Comparison of ENCODE assay signal across 16 cellular contexts in the genomic region with DNA sequence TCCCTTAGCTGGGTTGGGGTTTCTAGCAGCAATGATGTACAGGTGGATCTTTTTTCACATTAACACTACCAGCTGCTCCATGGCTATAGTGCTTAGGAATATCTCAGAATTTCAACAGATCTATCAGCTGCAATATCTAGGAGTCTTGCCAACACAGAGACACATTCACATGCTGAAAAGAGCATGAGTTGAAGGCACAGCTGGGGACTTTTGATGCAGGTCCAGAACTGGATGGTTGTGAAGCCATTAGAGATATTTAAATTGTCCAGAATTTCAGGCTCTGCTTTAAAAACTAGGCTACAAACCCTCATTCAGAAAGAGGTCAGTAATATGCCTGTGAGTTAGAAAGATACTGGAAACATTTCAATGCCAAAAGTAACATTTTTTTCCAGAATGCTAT.
DNase-seq lines count a peak whose midpoint lies in the region; ATAC-seq, FAIRE-seq and TF ChIP-seq lines count a peak whose summit lies in the region.
"Had no signal": no experiment of that assay in that cellular context is flagged by ENCODE, and none has a peak within 500 bp of the region (broad histone marks: within the 10 kb centered on the region; RNA-seq: fewer than 3 reads in every experiment).

No MANE protein-coding gene starts in this region.

- H3K27ac ChIP-seq in Karpas-422 (ENCODE audit: low read length): no peak overlapping the region
- H3K27ac ChIP-seq: VCaP had no signal

- H3K4me2 ChIP-seq in Karpas-422 (ENCODE audit: low read depth, low read length, poor library complexity, severe bottlenecking): no peak overlapping the region
- H3K4me2 ChIP-seq: smooth muscle cell had no signal

- no peaks in the 10 kb centered on the region for H3K79me2 ChIP-seq in Karpas-422 (ENCODE audit: low read length)

- no peak for TF ChIP-seq POLR2A in H54 (IDR thresholded peaks at IDR 0.05; ENCODE audit: low read depth, low read length)

- ATAC-seq in stimulated activated memory B cell treated with anti-CD40 and anti-IgM and Interleukin-4, amounts not matched to agents 10 μg/mL and 1 μg/mL and 100 μg/mL, for 72 hours: no peak
- ATAC-seq: effector memory CD8-positive, alpha-beta T cell had no signal

- no peaks in the 10 kb centered on the region for H3K4me1 Mint-ChIP-seq in activated T-helper 2 cell treated with anti-CD3 and anti-CD28 coated beads, Interferon-gamma antibody, Interleukin-2, Interleukin-4, amounts not matched to agents 10 μg/mL and 5 μg/mL and 100 μg/mL, durations not matched to agents 14 hours and 24 hours and 36 hours (ENCODE audit: low read depth)
- H3K4me1 Mint-ChIP-seq in stimulated activated memory B cell treated with anti-CD40 and anti-IgM and Interleukin-4, amounts not matched to agents 10 μg/mL and 1 μg/mL and 100 μg/mL, for 72 hours: no peaks in the 10 kb centered on the region

- H3K4me3 Mint-ChIP-seq in activated T-helper 2 cell treated with anti-CD3 and anti-CD28 coated beads, Interferon-gamma antibody, Interleukin-2, Interleukin-4, amounts not matched to agents 10 μg/mL and 5 μg/mL and 100 μg/mL, durations not matched to agents 14 hours and 24 hours and 36 hours (ENCODE audit: low read depth): no peak overlapping the region
- H3K4me3 Mint-ChIP-seq in stimulated activated memory B cell treated with anti-CD40 and anti-IgM and Interleukin-4, amounts not matched to agents 10 μg/mL and 1 μg/mL and 100 μg/mL, for 72 hours: no peak overlapping the region
- H3K4me3 Mint-ChIP-seq: brain; effector memory CD8-positive, alpha-beta T cell; stimulated activated naive CD8-positive, alpha-beta T cell treated with anti-CD3 and anti-CD28 coated beads, Interleukin-15, Interleukin-2, amounts not matched to agents 100 ng/mL and 50 ng/mL, for 24 hours had no signal

- CTCF ChIA-PET in AG04449 (lab: Yijun Ruan, JAX): interaction anchor here (1.5 kb wide), 2 partner anchors 11 to 59 kb away, joined by 3 to 4 read pairs; no protein-coding TSS in a partner anchor

- H4K20me1 ChIP-seq in Karpas-422 (ENCODE audit: insufficient read depth, low read depth, low read length): no peaks in the 10 kb centered on the region

- H3K4me1 ChIP-seq in adipocyte (ENCODE audit: control insufficient read depth, insufficient read depth, low read length) (peaks cover 25% of the 10 kb centered on the region), Karpas-422 (ENCODE audit: low read length) (no peaks in the 10 kb centered on the region)

- TF ChIP-seq CTCF in AG04449 (IDR thresholded peaks at IDR 0.05; ENCODE audit: insufficient read depth, low read length, missing control alignments): no peak
- TF ChIP-seq CTCF in foreskin fibroblast (IDR thresholded peaks at IDR 0.05; ENCODE audit: low read depth, low read length): no peak

- POLR2A ChIA-PET in AG04449 (lab: Yijun Ruan, JAX): interaction anchor here (1.0 kb wide), 1 partner anchor 17 kb away, joined by 3 read pairs; no protein-coding TSS in a partner anchor

- peak; percentile 90 for FAIRE-seq in H54 (lab: Jason Lieb, UNC)

- no peaks in the 10 kb centered on the region for H3K27me3 Mint-ChIP-seq in activated T-helper 2 cell treated with anti-CD3 and anti-CD28 coated beads, Interferon-gamma antibody, Interleukin-2, Interleukin-4, amounts not matched to agents 10 μg/mL and 5 μg/mL and 100 μg/mL, durations not matched to agents 14 hours and 24 hours and 36 hours (ENCODE audit: low read depth)
- H3K27me3 Mint-ChIP-seq in stimulated activated memory B cell treated with anti-CD40 and anti-IgM and Interleukin-4, amounts not matched to agents 10 μg/mL and 1 μg/mL and 100 μg/mL, for 72 hours: no peaks in the 10 kb centered on the region
- H3K27me3 Mint-ChIP-seq: brain; effector memory CD8-positive, alpha-beta T cell; stimulated activated naive CD8-positive, alpha-beta T cell treated with anti-CD3 and anti-CD28 coated beads, Interleukin-15, Interleukin-2, amounts not matched to agents 100 ng/mL and 50 ng/mL, for 24 hours had no signal

- H3K27me3 ChIP-seq in adipocyte (replicated peaks; ENCODE audit: control insufficient read depth, insufficient read depth, low read length) (no peaks in the 10 kb centered on the region), Karpas-422 (ENCODE audit: low read length) (no peaks in the 10 kb centered on the region)

- no peak overlapping the region for H2AFZ ChIP-seq in Karpas-422 (ENCODE audit: low read length)

- peaks cover 19% of the 10 kb centered on the region for H3K36me3 ChIP-seq in adipocyte (ENCODE audit: control insufficient read depth, insufficient read depth, low read length, severe bottlenecking)
- no peaks in the 10 kb centered on the region for H3K36me3 ChIP-seq in Karpas-422 (ENCODE audit: insufficient read depth, low read length)

- H3K27ac Mint-ChIP-seq in activated T-helper 2 cell treated with anti-CD3 and anti-CD28 coated beads, Interferon-gamma antibody, Interleukin-2, Interleukin-4, amounts not matched to agents 10 μg/mL and 5 μg/mL and 100 μg/mL, durations not matched to agents 14 hours and 24 hours and 36 hours: no peak overlapping the region
- no peak overlapping the region for H3K27ac Mint-ChIP-seq in stimulated activated memory B cell treated with anti-CD40 and anti-IgM and Interleukin-4, amounts not matched to agents 10 μg/mL and 1 μg/mL and 100 μg/mL, for 72 hours
- H3K27ac Mint-ChIP-seq: stimulated activated naive CD8-positive, alpha-beta T cell treated with anti-CD3 and anti-CD28 coated beads, Interleukin-15, Interleukin-2, amounts not matched to agents 100 ng/mL and 50 ng/mL, for 24 hours had no signal

- H3K4me3 ChIP-seq in AG04449 (ENCODE audit: low read depth, low read length): no peak overlapping the region
- peak overlapping the region; percentile 8 for H3K4me3 ChIP-seq in adipocyte (ENCODE audit: low read length)
- H3K4me3 ChIP-seq in foreskin fibroblast (ENCODE audit: low read depth in 1 of 2, low read length in 2 of 2): no peak overlapping the region
- H3K4me3 ChIP-seq in Karpas-422 (ENCODE audit: low read length): no peak overlapping the region
- H3K4me3 ChIP-seq: smooth muscle cell had no signal

- H3K9ac ChIP-seq in adipocyte (ENCODE audit: low read length): no peak overlapping the region
- H3K9ac ChIP-seq in Karpas-422 (ENCODE audit: low read length): no peak overlapping the region

- DNase-seq in AG04449 (ENCODE audit: low read depth, low spot score) (peak; percentile 46), H54 (ENCODE audit: insufficient read length, low spot score) (no peak), adipocyte (ENCODE audit: low read depth) (peak; percentile 81), foreskin fibroblast (peak; percentile 78 to 87), Karpas-422 (no peak)
- DNase-seq in activated T-helper 2 cell treated with anti-CD3 and anti-CD28 coated beads, Interferon-gamma antibody, Interleukin-2, Interleukin-4, amounts not matched to agents 10 μg/mL and 5 μg/mL and 100 μg/mL, durations not matched to agents 14 hours and 24 hours and 36 hours (ENCODE audit: low spot score): no peak
- no peak for DNase-seq in activated CD4-positive, alpha-beta T cell treated with anti-CD3 and anti-CD28 coated beads, Interleukin-2, amount 50 U/mL, for 1 hour
- DNase-seq: activated naive CD4-positive, alpha-beta T cell; DMS53; effector memory CD8-positive, alpha-beta T cell; OCI-M1 had no signal

- H3K9me3 Mint-ChIP-seq in activated T-helper 2 cell treated with anti-CD3 and anti-CD28 coated beads, Interferon-gamma antibody, Interleukin-2, Interleukin-4, amounts not matched to agents 10 μg/mL and 5 μg/mL and 100 μg/mL, durations not matched to agents 14 hours and 24 hours and 36 hours: peaks cover 4% of the 10 kb centered on the region
- peaks cover 3% of the 10 kb centered on the region for H3K9me3 Mint-ChIP-seq in stimulated activated memory B cell treated with anti-CD40 and anti-IgM and Interleukin-4, amounts not matched to agents 10 μg/mL and 1 μg/mL and 100 μg/mL, for 72 hours

- H3K36me3 Mint-ChIP-seq in activated T-helper 2 cell treated with anti-CD3 and anti-CD28 coated beads, Interferon-gamma antibody, Interleukin-2, Interleukin-4, amounts not matched to agents 10 μg/mL and 5 μg/mL and 100 μg/mL, durations not matched to agents 14 hours and 24 hours and 36 hours (ENCODE audit: low read depth): peaks cover 93% of the 10 kb centered on the region
- peaks cover 82% of the 10 kb centered on the region for H3K36me3 Mint-ChIP-seq in stimulated activated memory B cell treated with anti-CD40 and anti-IgM and Interleukin-4, amounts not matched to agents 10 μg/mL and 1 μg/mL and 100 μg/mL, for 72 hours

- no peaks in the 10 kb centered on the region for H3K9me2 ChIP-seq in Karpas-422 (replicated peaks; ENCODE audit: insufficient read depth, low read length)

- H3K9me3 ChIP-seq in adipocyte (ENCODE audit: control insufficient read depth, low read length): no peaks in the 10 kb centered on the region
- no peaks in the 10 kb centered on the region for H3K9me3 ChIP-seq in Karpas-422 (ENCODE audit: low read length)

- intact Hi-C loops in activated T-helper 2 cell treated with anti-CD3 and anti-CD28 coated beads, Interferon-gamma antibody, Interleukin-2, Interleukin-4, amounts not matched to agents 10 μg/mL and 5 μg/mL and 100 μg/mL, durations not matched to agents 14 hours and 24 hours and 36 hours (cut with micrococcal nuclease): no loop called here

Comparison
In these comparisons a context has a peak if more than half of its experiments do, and no peak if none do; other contexts are left out.
1. DNase-seq: peak in AG04449 (single experiment), adipocyte (single experiment) and foreskin fibroblast (2 of 2); none in H54 (single experiment), activated T-helper 2 cell treated with anti-CD3 and anti-CD28 coated beads, Interferon-gamma antibody, Interleukin-2, Interleukin-4, amounts not matched to agents 10 μg/mL and 5 μg/mL and 100 μg/mL, durations not matched to agents 14 hours and 24 hours and 36 hours (single experiment), activated CD4-positive, alpha-beta T cell treated with anti-CD3 and anti-CD28 coated beads, Interleukin-2, amount 50 U/mL, for 1 hour (single experiment) and Karpas-422 (single experiment).